Comparison of ENCODE assay signal across 12 cellular contexts in genomic region chr2:199315299-199316179, GRCh38.
DNase-seq lines count a peak whose midpoint lies in the region; ATAC-seq and TF ChIP-seq lines count a peak whose summit lies in the region.
"Had no signal": no experiment of that assay in that cellular context is flagged by ENCODE, and none has a peak within 500 bp of the region (broad histone marks: within the 10 kb centered on the region; RNA-seq: fewer than 3 reads in every experiment).

No MANE protein-coding gene starts in this region.

- in situ Hi-C loops in KBM-7 (cut with MboI; ENCODE audit: low pct_unique_long_range_greater_than_20kb, low sequenced_read_pairs) = no loop called here

- H3K36me3 ChIP-seq in adrenal gland (replicated peaks in 1 of 2) = no peaks in the 10 kb centered on the region

- 93 to 97% (median 94%) methylated on average over 1 of the region's 1 CpG for WGBS in adrenal gland, 4 donors

- H3K4me1 ChIP-seq in adrenal gland (replicated peaks in 1 of 2) = no peaks in the 10 kb centered on the region

- intact Hi-C loops in adrenal gland (cut with DNase I) = no loop called here

- no peak for TF ChIP-seq POLR2A in adrenal gland (IDR thresholded peaks at IDR 0.05)

- DNase-seq in EH (ENCODE audit: low read depth) = peak; percentile 59
- peak; percentile 41 for DNase-seq in KBM-7
- DNase-seq in adrenal gland = peak in 5 of 7 donors; percentile 10 to 29 (median 22)
- peak; percentile 47 for DNase-seq in iPS-NIHi11 (ENCODE audit: low spot score)
- DNase-seq in stimulated activated CD4-positive, alpha-beta T cell treated with anti-CD3 and anti-CD28 coated beads, Interleukin-12 subunit alpha, Interleukin-12 subunit beta, amount 100 ng/mL, for 4 hours = no peak
- DNase-seq in SKM-1 (lab: John Stamatoyannopoulos, UW; ENCODE audit: unreplicated experiment) = no peak
- DNase-seq in SW 1271 (lab: John Stamatoyannopoulos, UW) = no peak
- DNase-seq: DMS79; NCI-H446; stimulated activated CD4-positive, alpha-beta T cell treated with anti-CD3 and anti-CD28 coated beads, Interleukin-15, amount 100 ng/mL, for 24 hours had no signal

- no peak overlapping the region for H3K27ac ChIP-seq in adrenal gland

- ATAC-seq in GM19351 (IDR thresholded peaks at IDR 0.05; ENCODE audit: unreplicated experiment) = no peak
- ATAC-seq: activated naive CD4-positive, alpha-beta T cell treated with anti-CD3 and anti-CD28 coated beads, Interleukin-2, amount 50 U/mL, for 72 hours had no signal

- TF ChIP-seq CTCF in adrenal gland (IDR thresholded peaks at IDR 0.05) = no peak

- H3K9me3 ChIP-seq in adrenal gland (replicated peaks in 1 of 3) = no peaks in the 10 kb centered on the region

- H3K27me3 ChIP-seq in adrenal gland = no peaks in the 10 kb centered on the region

- H3K4me3 ChIP-seq in adrenal gland = no peak overlapping the region

Comparison
In these comparisons a context has a peak if more than half of its experiments do, and no peak if none do; other contexts are left out.
1. DNase-seq: peak in EH (single experiment), KBM-7 (single experiment), adrenal gland (5 of 7) and iPS-NIHi11 (single experiment); none in stimulated activated CD4-positive, alpha-beta T cell treated with anti-CD3 and anti-CD28 coated beads, Interleukin-12 subunit alpha, Interleukin-12 subunit beta, amount 100 ng/mL, for 4 hours (single experiment), SKM-1 (single experiment) and SW 1271 (0 of 2).